Comparison of ENCODE assay signal across 7 cellular contexts in the genomic region with DNA sequence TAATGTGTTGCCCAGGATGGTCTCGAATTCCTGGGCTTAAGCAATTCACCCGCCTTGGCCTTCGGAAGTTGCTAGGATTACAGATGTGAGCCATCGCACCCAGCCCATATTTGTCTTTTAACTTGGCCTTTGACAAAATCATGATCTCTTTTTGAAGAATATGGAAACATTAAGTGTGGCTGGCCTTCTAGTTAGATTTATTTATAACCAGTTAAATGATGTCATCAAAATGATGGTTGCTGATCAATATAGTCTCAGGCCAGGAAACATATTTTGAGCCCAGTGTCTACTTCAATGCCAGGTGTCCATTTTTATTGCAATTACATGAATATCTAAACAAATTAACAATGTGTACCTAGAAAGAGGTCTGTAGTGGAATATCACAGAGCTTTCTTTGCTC.
"Had no signal": no experiment of that assay in that cellular context is flagged by ENCODE, and none has a peak within 500 bp of the region (broad histone marks: within the 10 kb centered on the region; RNA-seq: fewer than 3 reads in every experiment).

No MANE protein-coding gene starts in this region.

- H3K9me3 ChIP-seq: HAP-1 had no signal

- H3K4me3 ChIP-seq: GM23248, GM23338, HAP-1 had no signal

- H2AFZ ChIP-seq: GM23248, GM23338 had no signal

- FAIRE-seq: H1 had no signal

- H3K36me3 ChIP-seq: HAP-1 had no signal

- DNase-seq: GOT3, H7, H9 had no signal

- H3K27ac ChIP-seq: GM23248 had no signal

- H3K4me2 ChIP-seq: GM23338 had no signal

- H3K9ac ChIP-seq: GM23248 had no signal

- ATAC-seq: GM23338 had no signal
